ENCODE assay signal across 8 cellular contexts in the genomic region with DNA sequence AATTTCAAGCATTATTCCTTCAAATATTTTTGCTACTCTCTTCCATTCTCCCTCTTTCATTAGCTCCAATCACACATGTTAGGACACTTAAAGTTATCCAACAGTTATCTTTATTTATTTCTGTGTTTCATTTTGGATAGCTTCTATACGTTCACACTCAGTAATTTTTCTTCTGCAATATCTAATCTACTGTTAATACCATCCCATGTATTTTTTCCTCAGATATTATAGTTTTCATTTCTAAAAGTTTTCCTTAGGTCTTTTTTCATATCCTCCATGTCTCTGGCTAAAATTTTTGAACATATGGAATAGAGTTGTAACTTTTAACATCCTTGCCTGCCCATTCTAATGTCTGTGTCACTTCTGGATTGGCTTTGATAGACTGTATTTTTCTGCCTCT.
"Had no signal": no experiment of that assay in that cellular context is flagged by ENCODE, and none has a peak within 500 bp of the region (broad histone marks: within the 10 kb centered on the region; RNA-seq: fewer than 3 reads in every experiment).

No MANE protein-coding gene starts in this region.

- H3K4me3 ChIP-seq: GM12878 had no signal

- FAIRE-seq: G401.6, GM12878, GM12891, GM12892, GM18507, GM19239 had no signal

- ATAC-seq: GM12878 had no signal

- DNase-seq: GDM1, GF-D8 had no signal
